ENCODE assay signal across 19 cellular contexts in genomic region chr11:11422291-11423128, GRCh38.
DNase-seq lines count a peak whose midpoint lies in the region; ATAC-seq, FAIRE-seq and TF ChIP-seq lines count a peak whose summit lies in the region.
"Had no signal": no experiment of that assay in that cellular context is flagged by ENCODE, and none has a peak within 500 bp of the region (broad histone marks: within the 10 kb centered on the region; RNA-seq: fewer than 3 reads in every experiment).

No MANE protein-coding gene starts in this region.

- H2AFZ ChIP-seq in HepG2 (ENCODE audit: low read length): no peak overlapping the region

- DNase-seq in right lobe of liver (no peak), HepG2 (ENCODE audit: low spot score) (no peak), NCI-H82 treated with DMSO at 0.1 percent for 48 hours (lab: John Stamatoyannopoulos, UW; ENCODE audit: unreplicated experiment) (peak; percentile 56), upper lobe of right lung (no peak), dorsolateral prefrontal cortex (no peak), Caco-2 (no peak)
- no peak for DNase-seq in naive thymus-derived CD4-positive, alpha-beta T cell
- DNase-seq: activated CD8-positive, alpha-beta T cell treated with anti-CD3 and anti-CD28 coated beads, Interleukin-2, amount 10 ng/mL, durations not matched to agents 7 days and 5 days; CD8-positive, alpha-beta T cell; natural killer cell; stimulated activated CD4-positive, alpha-beta T cell treated with anti-CD3 and anti-CD28 coated beads, Interleukin-1b, Interleukin-23, amount 100 ng/mL, for 48 hours; substantia nigra had no signal

- H3K9ac ChIP-seq in HepG2 (ENCODE audit: insufficient read depth, low read depth, low read length): no peak overlapping the region
- H3K9ac ChIP-seq: KMS-11 had no signal

- no peaks in the 10 kb centered on the region for H3K79me2 ChIP-seq in HepG2 (ENCODE audit: insufficient read depth, low read length)

- H4K20me1 ChIP-seq in HepG2 (ENCODE audit: insufficient read depth, low read length): no peaks in the 10 kb centered on the region

- no peaks in the 10 kb centered on the region for H3K9me3 Mint-ChIP-seq in naive thymus-derived CD4-positive, alpha-beta T cell
- H3K9me3 Mint-ChIP-seq in Caco-2 (ENCODE audit: unreplicated experiment): no peaks in the 10 kb centered on the region
- H3K9me3 Mint-ChIP-seq: activated T-helper 17 cell treated with anti-CD3 and anti-CD28 coated beads, Interleukin-2, amount 50 U/mL, for 72 hours; CD8-positive, alpha-beta T cell; natural killer cell had no signal

- H3K36me3 ChIP-seq in right lobe of liver: no peaks in the 10 kb centered on the region
- H3K36me3 ChIP-seq in HepG2 (replicated peaks in 1 of 2; ENCODE audit: control insufficient read depth in 1 of 2, insufficient read depth in 2 of 2, low read length in 2 of 2): no peaks in the 10 kb centered on the region
- H3K36me3 ChIP-seq in upper lobe of right lung: no peaks in the 10 kb centered on the region
- no peaks in the 10 kb centered on the region for H3K36me3 ChIP-seq in naive thymus-derived CD4-positive, alpha-beta T cell (ENCODE audit: control insufficient read depth in 2 of 3, insufficient read depth in 3 of 3, low read length in 3 of 3)
- no peaks in the 10 kb centered on the region for H3K36me3 ChIP-seq in Caco-2 (ENCODE audit: control insufficient read depth, insufficient read depth, low read length)
- H3K36me3 ChIP-seq: right atrium auricular region had no signal

- WGBS in right lobe of liver (ENCODE audit: insufficient coverage, low coverage, low lambda C conversion rate, missing lambda C conversion rate): 82% methylated on average over 4 of the region's 5 CpGs
- WGBS in HepG2 (ENCODE audit: low lambda C conversion rate): 60% methylated on average over 5 of the region's 5 CpGs

- intact Hi-C loops in right lobe of liver (cut with DNase I) (no loop called here), HepG2 (cut with micrococcal nuclease; ENCODE audit: unreplicated experiment) (no loop called here), upper lobe of right lung (cut with DNase I) (no loop called here), dorsolateral prefrontal cortex (cut with DNase I) (no loop called here), Caco-2 (cut with micrococcal nuclease; ENCODE audit: unreplicated experiment) (no loop called here)
- intact Hi-C loops in naive thymus-derived CD4-positive, alpha-beta T cell (cut with micrococcal nuclease): no loop called here

- ATAC-seq in right lobe of liver: peak; percentile 26 to 84 (median 50)
- ATAC-seq in HepG2: no peak
- peak; percentile 29 for ATAC-seq in upper lobe of right lung
- no peak for ATAC-seq in naive thymus-derived CD4-positive, alpha-beta T cell
- ATAC-seq: activated CD8-positive, alpha-beta T cell treated with anti-CD3 and anti-CD28 coated beads, Interleukin-2, amount 10 ng/mL, durations not matched to agents 7 days and 5 days; activated T-helper 17 cell treated with anti-CD3 and anti-CD28 coated beads, Interleukin-2, amount 50 U/mL, for 72 hours; CD8-positive, alpha-beta T cell; natural killer cell had no signal

- H3K27me3 Mint-ChIP-seq in naive thymus-derived CD4-positive, alpha-beta T cell: peaks cover 0 to 19% (median 3%) of the 10 kb centered on the region in 5 donors
- H3K27me3 Mint-ChIP-seq in Caco-2 (ENCODE audit: insufficient read depth, unreplicated experiment): peaks cover 4% of the 10 kb centered on the region
- H3K27me3 Mint-ChIP-seq: activated T-helper 17 cell treated with anti-CD3 and anti-CD28 coated beads, Interleukin-2, amount 50 U/mL, for 72 hours had no signal

- H3K4me3 ChIP-seq in right lobe of liver (no peak overlapping the region), HepG2 (replicated peaks in 1 of 3; ENCODE audit: insufficient read depth in 1 of 3, low read depth in 2 of 3, low read length in 3 of 3) (no peak overlapping the region), upper lobe of right lung (no peak overlapping the region), dorsolateral prefrontal cortex (no peak overlapping the region), Caco-2 (ENCODE audit: low read depth, low read length) (no peak overlapping the region)
- H3K4me3 ChIP-seq in naive thymus-derived CD4-positive, alpha-beta T cell (ENCODE audit: low read length): no peak overlapping the region
- H3K4me3 ChIP-seq: lung, right atrium auricular region had no signal

- H3K27ac ChIP-seq in right lobe of liver (no peak overlapping the region), HepG2 (ENCODE audit: extremely low read length, insufficient read depth, low read length) (no peak overlapping the region), upper lobe of right lung (no peak overlapping the region), dorsolateral prefrontal cortex (peak overlapping the region in 1 of 59 donors; percentile 23)
- no peak overlapping the region for H3K27ac ChIP-seq in naive thymus-derived CD4-positive, alpha-beta T cell (ENCODE audit: low read depth, low read length)
- H3K27ac ChIP-seq: KMS-11, right atrium auricular region had no signal

- POLR2A ChIA-PET in HepG2 (lab: Yijun Ruan, JAX) (no interaction called here), Caco-2 (lab: Charles Lee) (no interaction called here)
- POLR2A ChIA-PET in naive thymus-derived CD4-positive, alpha-beta T cell (lab: Charles Lee): no interaction called here

- TF ChIP-seq CTCF in right lobe of liver (IDR thresholded peaks at IDR 0.05) (no peak), HepG2 (CRISPR knock-in tag; IDR thresholded peaks at IDR 0.05) (no peak), upper lobe of right lung (IDR thresholded peaks at IDR 0.05) (no peak), dorsolateral prefrontal cortex (IDR thresholded peaks at IDR 0.05 in 54 of 56, conservative IDR thresholded peaks at IDR 0.05 in 2 of 56; ENCODE audit: low read depth in 1 of 56, partially characterized antibody in 56 of 56) (no peak), Caco-2 (IDR thresholded peaks at IDR 0.05; ENCODE audit: insufficient read depth in 1 of 2, low read depth in 1 of 2, low read length in 1 of 2, severe bottlenecking in 1 of 2, unreplicated experiment in 1 of 2) (no peak)

- H3K4me3 Mint-ChIP-seq in naive thymus-derived CD4-positive, alpha-beta T cell: no peak overlapping the region
- H3K4me3 Mint-ChIP-seq in Caco-2 (ENCODE audit: unreplicated experiment): no peak overlapping the region
- H3K4me3 Mint-ChIP-seq: activated CD8-positive, alpha-beta T cell treated with anti-CD3 and anti-CD28 coated beads, Interleukin-2, amount 10 ng/mL, durations not matched to agents 7 days and 5 days; activated T-helper 17 cell treated with anti-CD3 and anti-CD28 coated beads, Interleukin-2, amount 50 U/mL, for 72 hours; CD8-positive, alpha-beta T cell; natural killer cell had no signal

- BruUV-seq in HepG2 (replicated peaks; lab: Mats Ljungman, UMichigan) (no TSS peak), Caco-2 (replicated peaks; lab: Mats Ljungman, UMichigan) (no TSS peak)

- no peak for TF ChIP-seq EP300 in HepG2 (IDR thresholded peaks at IDR 0.05; ENCODE audit: low read depth in 2 of 2, low read length in 2 of 2)
- TF ChIP-seq EP300 in HepG2 (CRISPR knock-in tag; IDR thresholded peaks at IDR 0.05; ENCODE audit: borderline replicate concordance): no peak

- no peak for TF ChIP-seq RAD21 in HepG2 (CRISPR knock-in tag; IDR thresholded peaks at IDR 0.05)

- no peaks in the 10 kb centered on the region for H3K27me3 ChIP-seq in right lobe of liver
- H3K27me3 ChIP-seq in HepG2 (ENCODE audit: control insufficient read depth in 1 of 2, insufficient read depth in 2 of 2, low read length in 2 of 2): peaks cover 2 to 6% of the 10 kb centered on the region in 2 experiments; a peak in 3 of 5 replicates
- no peaks in the 10 kb centered on the region for H3K27me3 ChIP-seq in upper lobe of right lung
- H3K27me3 ChIP-seq in dorsolateral prefrontal cortex: no peaks in the 10 kb centered on the region
- no peaks in the 10 kb centered on the region for H3K27me3 ChIP-seq in naive thymus-derived CD4-positive, alpha-beta T cell (ENCODE audit: control insufficient read depth in 2 of 2, insufficient read depth in 2 of 2, low read length in 2 of 2)
- no peaks in the 10 kb centered on the region; the same call in 1 of the 2 replicates for H3K27me3 ChIP-seq in Caco-2 (replicated peaks; ENCODE audit: control insufficient read depth, insufficient read depth, low read length)
- H3K27me3 ChIP-seq: right atrium auricular region had no signal

- H3K4me1 Mint-ChIP-seq in naive thymus-derived CD4-positive, alpha-beta T cell: peaks cover 0 to 2% (median 0%) of the 10 kb centered on the region in 7 donors
- no peaks in the 10 kb centered on the region for H3K4me1 Mint-ChIP-seq in Caco-2 (ENCODE audit: low read depth, unreplicated experiment)
- H3K4me1 Mint-ChIP-seq: activated T-helper 17 cell treated with anti-CD3 and anti-CD28 coated beads, Interleukin-2, amount 50 U/mL, for 72 hours had no signal

- CTCF ChIA-PET in HepG2 (lab: Yijun Ruan, JAX; ENCODE audit: low intra/inter-chr PET ratio, low total read pairs) (no interaction called here), Caco-2 (lab: Charles Lee) (no interaction called here)
- CTCF ChIA-PET in naive thymus-derived CD4-positive, alpha-beta T cell (lab: Charles Lee): interaction anchor here (0.7 to 0.9 kb wide), 2 partner anchors 8 to 64 kb away, joined by 3 read pairs; no protein-coding TSS in a partner anchor

- H3K9me3 ChIP-seq in right lobe of liver: no peaks in the 10 kb centered on the region
- no peaks in the 10 kb centered on the region for H3K9me3 ChIP-seq in HepG2 (ENCODE audit: low read length)
- no peaks in the 10 kb centered on the region for H3K9me3 ChIP-seq in upper lobe of right lung
- H3K9me3 ChIP-seq in naive thymus-derived CD4-positive, alpha-beta T cell (ENCODE audit: control insufficient read depth in 2 of 3, low read length in 3 of 3): no peaks in the 10 kb centered on the region
- H3K9me3 ChIP-seq in Caco-2: no peaks in the 10 kb centered on the region
- H3K9me3 ChIP-seq: right atrium auricular region had no signal

- no peak overlapping the region for H3K4me2 ChIP-seq in HepG2 (ENCODE audit: low read depth, low read length)
- H3K4me2 ChIP-seq: KMS-11 had no signal

- H3K36me3 Mint-ChIP-seq in naive thymus-derived CD4-positive, alpha-beta T cell: no peaks in the 10 kb centered on the region
- H3K36me3 Mint-ChIP-seq in Caco-2 (ENCODE audit: insufficient read depth, unreplicated experiment): no peaks in the 10 kb centered on the region
- H3K36me3 Mint-ChIP-seq: CD8-positive, alpha-beta T cell; natural killer cell had no signal

- H3K27ac Mint-ChIP-seq in naive thymus-derived CD4-positive, alpha-beta T cell: no peak overlapping the region
- H3K27ac Mint-ChIP-seq in Caco-2 (ENCODE audit: unreplicated experiment): no peak overlapping the region
- H3K27ac Mint-ChIP-seq: activated CD8-positive, alpha-beta T cell treated with anti-CD3 and anti-CD28 coated beads, Interleukin-2, amount 10 ng/mL, durations not matched to agents 7 days and 5 days; activated T-helper 17 cell treated with anti-CD3 and anti-CD28 coated beads, Interleukin-2, amount 50 U/mL, for 72 hours; CD8-positive, alpha-beta T cell; natural killer cell had no signal

- TF ChIP-seq POLR2A in right lobe of liver (IDR thresholded peaks at IDR 0.05) (no peak), HepG2 (IDR thresholded peaks at IDR 0.05; ENCODE audit: insufficient read depth in 1 of 2, low read depth in 2 of 2, low read length in 2 of 2) (no peak)

- in situ Hi-C loops in HepG2 (cut with HindIII; ENCODE audit: extremely low pct_ligation_motif_present, low pct_unique_long_range_greater_than_20kb): no loop called here

- H3K4me1 ChIP-seq in right lobe of liver (no peaks in the 10 kb centered on the region), HepG2 (ENCODE audit: insufficient read depth, low read length) (no peaks in the 10 kb centered on the region), upper lobe of right lung (peaks cover 27% of the 10 kb centered on the region), Caco-2 (no peaks in the 10 kb centered on the region)
- H3K4me1 ChIP-seq in naive thymus-derived CD4-positive, alpha-beta T cell (ENCODE audit: control insufficient read depth in 2 of 2, insufficient read depth in 2 of 2, low read length in 2 of 2): no peaks in the 10 kb centered on the region

- FAIRE-seq in HepG2 (lab: Jason Lieb, UNC): no peak
- peak; percentile 30 for FAIRE-seq in islet of Langerhans (lab: Jason Lieb, UNC)
- FAIRE-seq: frontal cortex, GM12891 had no signal

Comparison
In these comparisons a context has a peak if more than half of its experiments do, and no peak if none do; other contexts are left out.
1. ATAC-seq: peak in right lobe of liver (4 of 4) and upper lobe of right lung (single experiment); none in HepG2 (single experiment) and naive thymus-derived CD4-positive, alpha-beta T cell (single experiment).